ENCODE assay signal across 13 cellular contexts in genomic region chr9:94875300-94876063, GRCh38.
DNase-seq lines count a peak whose midpoint lies in the region; ATAC-seq, FAIRE-seq and TF ChIP-seq lines count a peak whose summit lies in the region.
"Had no signal": no experiment of that assay in that cellular context is flagged by ENCODE, and none has a peak within 500 bp of the region (broad histone marks: within the 10 kb centered on the region; RNA-seq: fewer than 3 reads in every experiment).

No MANE protein-coding gene starts in this region.

- H3K4ac ChIP-seq in neuronal stem cell (ENCODE audit: low read length) = no peak overlapping the region

- ATAC-seq in GM18511 (IDR thresholded peaks at IDR 0.05; ENCODE audit: unreplicated experiment) = peak; percentile 86
- ATAC-seq in GM21528 (IDR thresholded peaks at IDR 0.05; ENCODE audit: low FRiP score, unreplicated experiment) = peak; percentile 67
- ATAC-seq in HG03432 (IDR thresholded peaks at IDR 0.05; ENCODE audit: unreplicated experiment) = peak; percentile 82
- peak; percentile 64 to 86 for ATAC-seq in lower lobe of right lung

- H3K9ac ChIP-seq in neuronal stem cell (ENCODE audit: low read depth, low read length, poor library complexity) = no peak overlapping the region

- peaks cover 0 to 3% (median 0%) of the 10 kb centered on the region in 3 donors for H3K36me3 Mint-ChIP-seq in CD8-positive, alpha-beta memory T cell
- H3K36me3 Mint-ChIP-seq: activated naive CD4-positive, alpha-beta T cell treated with anti-CD3 and anti-CD28 coated beads, Interleukin-2, amount 50 U/mL, for 24 hours had no signal

- H3K4me1 Mint-ChIP-seq in CD8-positive, alpha-beta memory T cell = peaks cover 26 to 34% (median 33%) of the 10 kb centered on the region in 3 donors

- H3K9me3 Mint-ChIP-seq in CD8-positive, alpha-beta memory T cell = no peaks in the 10 kb centered on the region
- H3K9me3 Mint-ChIP-seq: activated naive CD4-positive, alpha-beta T cell treated with anti-CD3 and anti-CD28 coated beads, Interleukin-2, amount 50 U/mL, for 24 hours had no signal

- H3K27ac ChIP-seq in lower lobe of right lung (peak overlapping the region; percentile 65), neuronal stem cell (replicated peaks; ENCODE audit: low read length) (no peak overlapping the region)
- H3K27ac ChIP-seq in CD8-positive, alpha-beta memory T cell (ENCODE audit: low read depth, low read length) = no peak overlapping the region
- H3K27ac ChIP-seq: spleen had no signal

- POLR2A ChIA-PET in CD8-positive, alpha-beta memory T cell (lab: Charles Lee) = no interaction called here

- no peak overlapping the region for H3K14ac ChIP-seq in neuronal stem cell (ENCODE audit: low read length)

- H3K27me3 ChIP-seq in lower lobe of right lung (ENCODE audit: low read depth) = no peaks in the 10 kb centered on the region
- no peaks in the 10 kb centered on the region for H3K27me3 ChIP-seq in CD8-positive, alpha-beta memory T cell (ENCODE audit: insufficient read depth, low read length, poor library complexity, severe bottlenecking)
- H3K27me3 ChIP-seq in neuronal stem cell (ENCODE audit: control insufficient read depth in 3 of 3, insufficient read depth in 3 of 3, low read depth in 1 of 3, low read length in 3 of 3) = no peaks in the 10 kb centered on the region
- H3K27me3 ChIP-seq: spleen had no signal

- H3K27ac Mint-ChIP-seq in CD8-positive, alpha-beta memory T cell = no peak overlapping the region
- H3K27ac Mint-ChIP-seq: activated naive CD4-positive, alpha-beta T cell treated with anti-CD3 and anti-CD28 coated beads, Interleukin-2, amount 50 U/mL, for 24 hours had no signal

- H3K9me3 ChIP-seq in lower lobe of right lung (no peaks in the 10 kb centered on the region), neuronal stem cell (replicated peaks in 1 of 2; ENCODE audit: control insufficient read depth in 2 of 2, insufficient read depth in 1 of 2, low read depth in 1 of 2, low read length in 2 of 2) (no peaks in the 10 kb centered on the region)
- H3K9me3 ChIP-seq in CD8-positive, alpha-beta memory T cell (ENCODE audit: low read length) = no peaks in the 10 kb centered on the region
- H3K9me3 ChIP-seq: HAP-1, spleen had no signal

- DNase-seq in lower lobe of right lung (no peak), D721Med (ENCODE audit: insufficient read length, low spot score) (no peak), neuronal stem cell (ENCODE audit: low spot score) (no peak)
- DNase-seq in CD8-positive, alpha-beta memory T cell = no peak
- DNase-seq in stimulated activated CD4-positive, alpha-beta T cell treated with anti-CD3 and anti-CD28 coated beads, Interleukin-2, amount 100 ng/mL, for 24 hours = no peak
- DNase-seq: NCI-H1436 treated with DMSO at 0.1 percent for 48 hours, spleen had no signal

- H3K18ac ChIP-seq in neuronal stem cell (ENCODE audit: low read length) = no peak overlapping the region

- no peak overlapping the region for H4K91ac ChIP-seq in neuronal stem cell (ENCODE audit: low read depth, low read length, poor library complexity)

- H4K8ac ChIP-seq in neuronal stem cell (ENCODE audit: low read depth, low read length) = no peak overlapping the region

- H2BK12ac ChIP-seq in neuronal stem cell (ENCODE audit: low read length) = no peak overlapping the region

- H2AFZ ChIP-seq in neuronal stem cell (ENCODE audit: low read length) = no peak overlapping the region

- no peak overlapping the region for H2BK5ac ChIP-seq in neuronal stem cell (ENCODE audit: low read length)

- no peak overlapping the region for H2BK120ac ChIP-seq in neuronal stem cell (ENCODE audit: low read depth, low read length)

- H2AK5ac ChIP-seq in neuronal stem cell (ENCODE audit: low read depth, low read length) = no peak overlapping the region

- no peak overlapping the region for H3K4me2 ChIP-seq in neuronal stem cell (ENCODE audit: insufficient read depth, low read length, poor library complexity, severe bottlenecking)

- no peaks in the 10 kb centered on the region for H3K27me3 Mint-ChIP-seq in CD8-positive, alpha-beta memory T cell
- H3K27me3 Mint-ChIP-seq: activated naive CD4-positive, alpha-beta T cell treated with anti-CD3 and anti-CD28 coated beads, Interleukin-2, amount 50 U/mL, for 24 hours had no signal

- intact Hi-C loops in lower lobe of right lung (cut with DNase I) = no loop called here

- CTCF ChIA-PET in CD8-positive, alpha-beta memory T cell (lab: Charles Lee) = no interaction called here

- no peak overlapping the region for H2BK15ac ChIP-seq in neuronal stem cell (ENCODE audit: low read length)

- no peak overlapping the region for H3K23ac ChIP-seq in neuronal stem cell (ENCODE audit: low read depth, low read length, poor library complexity)

- H3K79me1 ChIP-seq in neuronal stem cell (ENCODE audit: low read depth, low read length) = no peaks in the 10 kb centered on the region

- H3K4me3 ChIP-seq in lower lobe of right lung (no peak overlapping the region), neuronal stem cell (ENCODE audit: low read length in 2 of 2) (no peak overlapping the region)
- no peak overlapping the region for H3K4me3 ChIP-seq in CD8-positive, alpha-beta memory T cell (ENCODE audit: low read length)
- H3K4me3 ChIP-seq: HAP-1, spleen had no signal

- FAIRE-seq in D721Med (lab: Jason Lieb, UNC) = no peak
- FAIRE-seq: keratinocyte had no signal

- H3K4me1 ChIP-seq in lower lobe of right lung = peaks cover 35% of the 10 kb centered on the region
- peaks cover 27% of the 10 kb centered on the region for H3K4me1 ChIP-seq in CD8-positive, alpha-beta memory T cell (ENCODE audit: insufficient read depth, low read length)
- H3K4me1 ChIP-seq in neuronal stem cell (ENCODE audit: control insufficient read depth in 2 of 2, insufficient read depth in 1 of 2, low read depth in 1 of 2, low read length in 2 of 2) = peaks cover 0 to 2% of the 10 kb centered on the region in 2 donors

- H3K4me3 Mint-ChIP-seq in CD8-positive, alpha-beta memory T cell = no peak overlapping the region
- H3K4me3 Mint-ChIP-seq: activated naive CD4-positive, alpha-beta T cell treated with anti-CD3 and anti-CD28 coated beads, Interleukin-2, amount 50 U/mL, for 24 hours had no signal

- no CpG with 5 or more reads among the region's 5 CpGs for WGBS in neuronal stem cell (ENCODE audit: extremely low coverage in 2 of 2, insufficient read length in 2 of 2, insufficient replicate concordance in 1 of 2), 2 donors

- TF ChIP-seq CTCF in lower lobe of right lung (IDR thresholded peaks at IDR 0.05) (no peak), D721Med (IDR thresholded peaks at IDR 0.05; ENCODE audit: insufficient read depth, missing control alignments) (no peak)

- H3K36me3 ChIP-seq in lower lobe of right lung (no peaks in the 10 kb centered on the region), neuronal stem cell (replicated peaks in 1 of 2; ENCODE audit: control insufficient read depth in 2 of 2, insufficient read depth in 2 of 2, low read length in 2 of 2) (no peaks in the 10 kb centered on the region)
- no peaks in the 10 kb centered on the region for H3K36me3 ChIP-seq in CD8-positive, alpha-beta memory T cell (ENCODE audit: insufficient read depth, low read length)
- H3K36me3 ChIP-seq: HAP-1, spleen had no signal
